ENCODE assay signal across 10 cellular contexts in genomic region chr19:30718728-30719127, GRCh38.
DNase-seq lines count a peak whose midpoint lies in the region; ATAC-seq and TF ChIP-seq lines count a peak whose summit lies in the region.
"Had no signal": no experiment of that assay in that cellular context is flagged by ENCODE, and none has a peak within 500 bp of the region (broad histone marks: within the 10 kb centered on the region; RNA-seq: fewer than 3 reads in every experiment).

No MANE protein-coding gene starts in this region.

- TF ChIP-seq CTCF in body of pancreas (IDR thresholded peaks at IDR 0.05): no peak
- no peak for TF ChIP-seq CTCF in tibial artery (IDR thresholded peaks at IDR 0.05)

- CTCF ChIA-PET in activated CD8-positive, alpha-beta memory T cell treated with anti-CD3 and anti-CD28 coated beads, Interleukin-2, amount 10 ng/mL, durations not matched to agents 7 days and 5 days (lab: Charles Lee): interaction anchor here (1.8 to 2.0 kb wide), 2 partner anchors 13 to 36 kb away, joined by 5 read pairs; no protein-coding TSS in a partner anchor

- H3K27ac ChIP-seq in body of pancreas (peak overlapping the region in 2 of 4 donors; percentile 80 to 87), mesodermal cell (ENCODE audit: low read depth, low read length, severe bottlenecking) (peak overlapping the region; percentile 2), tibial artery (no peak overlapping the region)

- peak overlapping the region; percentile 74 for H3K4me3 Mint-ChIP-seq in activated CD8-positive, alpha-beta memory T cell treated with anti-CD3 and anti-CD28 coated beads, Interleukin-2, amount 10 ng/mL, durations not matched to agents 7 days and 5 days

- H3K9me3 ChIP-seq in body of pancreas (no peaks in the 10 kb centered on the region), mesodermal cell (ENCODE audit: control insufficient read depth, low read length) (no peaks in the 10 kb centered on the region), tibial artery (no peaks in the 10 kb centered on the region)

- intact Hi-C loops in body of pancreas (cut with DNase I): no loop called here
- intact Hi-C loops in tibial artery (cut with DNase I; ENCODE audit: low total_unique reads): no loop called here

- H3K4me1 Mint-ChIP-seq in activated CD8-positive, alpha-beta memory T cell treated with anti-CD3 and anti-CD28 coated beads, Interleukin-2, amount 10 ng/mL, durations not matched to agents 7 days and 5 days: peaks cover 7% of the 10 kb centered on the region

- no peak for DNase-seq in activated CD8-positive, alpha-beta memory T cell treated with anti-CD3 and anti-CD28 coated beads, Interleukin-2, amount 10 ng/mL, durations not matched to agents 7 days and 5 days
- DNase-seq in activated CD8-positive, alpha-beta memory T cell treated with anti-CD3 and anti-CD28 coated beads, Interleukin-2, amount 50 U/mL, for 4 hours: no peak
- peak; percentile 35 to 38 (median 36) for DNase-seq in body of pancreas
- no peak for DNase-seq in tibial artery
- no peak for DNase-seq in ecto neural progenitor cell (ENCODE audit: low spot score)
- DNase-seq in KG1 (lab: John Stamatoyannopoulos, UW): no peak
- DNase-seq: effector memory CD4-positive, alpha-beta T cell had no signal

- 4 to 5% methylated on average over 3 of the region's 3 CpGs for WGBS in body of pancreas, 2 donors
- 60 to 83% methylated on average over 1 to 3 of the region's 3 CpGs for WGBS in mesodermal cell (ENCODE audit: insufficient coverage in 2 of 2), 2 experiments

- H3K36me3 Mint-ChIP-seq in activated CD8-positive, alpha-beta memory T cell treated with anti-CD3 and anti-CD28 coated beads, Interleukin-2, amount 10 ng/mL, durations not matched to agents 7 days and 5 days: no peaks in the 10 kb centered on the region

- H3K27me3 ChIP-seq in body of pancreas (no peaks in the 10 kb centered on the region), tibial artery (no peaks in the 10 kb centered on the region)

- H3K27ac Mint-ChIP-seq in activated CD8-positive, alpha-beta memory T cell treated with anti-CD3 and anti-CD28 coated beads, Interleukin-2, amount 10 ng/mL, durations not matched to agents 7 days and 5 days: no peak overlapping the region

- H3K4me1 ChIP-seq in body of pancreas: peaks cover 15% of the 10 kb centered on the region
- H3K4me1 ChIP-seq in mesodermal cell (ENCODE audit: control insufficient read depth, insufficient read depth, low read length, poor library complexity, severe bottlenecking): peaks cover 13% of the 10 kb centered on the region
- H3K4me1 ChIP-seq in tibial artery: peaks cover 0 to 14% (median 7%) of the 10 kb centered on the region in 4 donors

- peaks cover 10% of the 10 kb centered on the region for H3K27me3 Mint-ChIP-seq in activated CD8-positive, alpha-beta memory T cell treated with anti-CD3 and anti-CD28 coated beads, Interleukin-2, amount 10 ng/mL, durations not matched to agents 7 days and 5 days

- H3K9me3 Mint-ChIP-seq in activated CD8-positive, alpha-beta memory T cell treated with anti-CD3 and anti-CD28 coated beads, Interleukin-2, amount 10 ng/mL, durations not matched to agents 7 days and 5 days (ENCODE audit: low read depth): no peaks in the 10 kb centered on the region

- peak overlapping the region; percentile 0 to 61 for H3K4me3 ChIP-seq in body of pancreas
- no peak overlapping the region for H3K4me3 ChIP-seq in mesodermal cell (ENCODE audit: extremely low read depth, insufficient read depth, low read length, poor library complexity, severe bottlenecking)
- H3K4me3 ChIP-seq in tibial artery: peak overlapping the region; percentile 48 to 56
- H3K4me3 ChIP-seq: K562 had no signal

- TF ChIP-seq POLR2A in body of pancreas (IDR thresholded peaks at IDR 0.05): no peak

- H3K36me3 ChIP-seq in body of pancreas (replicated peaks in 1 of 2; ENCODE audit: insufficient read depth in 1 of 2, low read depth in 2 of 2) (no peaks in the 10 kb centered on the region), mesodermal cell (ENCODE audit: control insufficient read depth, insufficient read depth, low read length) (no peaks in the 10 kb centered on the region), tibial artery (no peaks in the 10 kb centered on the region)

- ATAC-seq in activated CD8-positive, alpha-beta memory T cell treated with anti-CD3 and anti-CD28 coated beads, Interleukin-2, amount 10 ng/mL, durations not matched to agents 7 days and 5 days: no peak
- ATAC-seq in body of pancreas (peak; percentile 58), HG02973 (IDR thresholded peaks at IDR 0.05; ENCODE audit: unreplicated experiment) (no peak)

Comparison
In these comparisons a context has a peak if more than half of its experiments do, and no peak if none do; other contexts are left out.
1. DNase-seq: peak in body of pancreas (4 of 4); none in activated CD8-positive, alpha-beta memory T cell treated with anti-CD3 and anti-CD28 coated beads, Interleukin-2, amount 10 ng/mL, durations not matched to agents 7 days and 5 days (single experiment), activated CD8-positive, alpha-beta memory T cell treated with anti-CD3 and anti-CD28 coated beads, Interleukin-2, amount 50 U/mL, for 4 hours (single experiment), tibial artery (0 of 2), ecto neural progenitor cell (single experiment) and KG1 (single experiment).